Comparison of ENCODE assay signal across 11 cellular contexts in genomic region chr4:54067163-54067562, GRCh38. TPM values are rescaled to one million over a fixed set of nuclear protein-coding genes. Genes with fewer than 3 reads are reported as not detected.
DNase-seq lines count a peak whose midpoint lies in the region; ATAC-seq and TF ChIP-seq lines count a peak whose summit lies in the region.
"Had no signal": no experiment of that assay in that cellular context is flagged by ENCODE, and none has a peak within 500 bp of the region (broad histone marks: within the 10 kb centered on the region; RNA-seq: fewer than 3 reads in every experiment).

No MANE protein-coding gene starts in this region.

- peak overlapping the region; percentile 61 to 98 (median 94) for H3K27ac ChIP-seq in heart right ventricle

- peaks cover 3% of the 10 kb centered on the region for H3K36me3 Mint-ChIP-seq in activated T-helper 1 cell treated with anti-CD3 and anti-CD28 coated beads, Interleukin-12 subunit alpha, Interleukin-12 subunit beta, Interleukin-2, Interleukin-4 antibody, amounts not matched to agents 30 ng/mL and 10 ng/mL and 1 ng/mL, durations not matched to agents 14 hours and 24 hours and 36 hours (ENCODE audit: low read depth)

- 43 to 44% methylated on average over 5 of the region's 5 CpGs for WGBS in heart right ventricle, 2 donors

- DNase-seq in EL, result peak; percentile 78
- peak; percentile 79 for DNase-seq in amniotic epithelial cell (ENCODE audit: low read depth)
- peak; percentile 19 to 72 for DNase-seq in heart right ventricle
- DNase-seq in sciatic nerve (ENCODE audit: low spot score), result no peak
- DNase-seq in epidermal melanocyte (ENCODE audit: insufficient read length, low spot score), result no peak
- no peak for DNase-seq in superior temporal gyrus (ENCODE audit: extremely low spot score)
- DNase-seq in SHP77 treated with DMSO at 0.1 percent for 48 hours (lab: John Stamatoyannopoulos, UW), result no peak
- DNase-seq in activated T-helper 1 cell treated with anti-CD3 and anti-CD28 coated beads, Interleukin-12 subunit alpha, Interleukin-12 subunit beta, Interleukin-2, Interleukin-4 antibody, amounts not matched to agents 30 ng/mL and 10 ng/mL and 1 ng/mL, durations not matched to agents 14 hours and 24 hours and 36 hours (ENCODE audit: low spot score), result no peak
- DNase-seq: activated CD4-positive, alpha-beta T cell treated with anti-CD3 and anti-CD28 coated beads for 1 hour; NCI-H446 had no signal

- no peak overlapping the region for H3K4me3 Mint-ChIP-seq in activated T-helper 1 cell treated with anti-CD3 and anti-CD28 coated beads, Interleukin-12 subunit alpha, Interleukin-12 subunit beta, Interleukin-2, Interleukin-4 antibody, amounts not matched to agents 30 ng/mL and 10 ng/mL and 1 ng/mL, durations not matched to agents 14 hours and 24 hours and 36 hours

- no peaks in the 10 kb centered on the region for H3K9me3 Mint-ChIP-seq in activated T-helper 1 cell treated with anti-CD3 and anti-CD28 coated beads, Interleukin-12 subunit alpha, Interleukin-12 subunit beta, Interleukin-2, Interleukin-4 antibody, amounts not matched to agents 30 ng/mL and 10 ng/mL and 1 ng/mL, durations not matched to agents 14 hours and 24 hours and 36 hours

- no peak overlapping the region for H3K4me3 ChIP-seq in heart right ventricle
- H3K4me3 ChIP-seq: lung had no signal

- intact Hi-C loops in heart right ventricle (cut with DNase I), result loop anchor here in 2 of 10 donors (1.0 to 10.0 kb wide), 2 partner anchors 148 to 150 kb away; no protein-coding TSS in a partner anchor
- intact Hi-C loops in sciatic nerve (cut with DNase I), result no loop called here
- intact Hi-C loops in activated T-helper 1 cell treated with anti-CD3 and anti-CD28 coated beads, Interleukin-12 subunit alpha, Interleukin-12 subunit beta, Interleukin-2, Interleukin-4 antibody, amounts not matched to agents 30 ng/mL and 10 ng/mL and 1 ng/mL, durations not matched to agents 14 hours and 24 hours and 36 hours (cut with micrococcal nuclease), result loop anchor here (5.0 to 10.0 kb wide), 4 partner anchors 1052 to 1478 kb away; partner anchors contain the start of genes CLOCK and SRD5A3

- peaks cover 22% of the 10 kb centered on the region for H3K4me1 Mint-ChIP-seq in activated T-helper 1 cell treated with anti-CD3 and anti-CD28 coated beads, Interleukin-12 subunit alpha, Interleukin-12 subunit beta, Interleukin-2, Interleukin-4 antibody, amounts not matched to agents 30 ng/mL and 10 ng/mL and 1 ng/mL, durations not matched to agents 14 hours and 24 hours and 36 hours (ENCODE audit: low read depth)

- H3K36me3 ChIP-seq in heart right ventricle, result no peaks in the 10 kb centered on the region

- TF ChIP-seq CTCF in heart right ventricle (IDR thresholded peaks at IDR 0.05), result no peak

- peaks cover 3 to 37% (median 33%) of the 10 kb centered on the region in 9 donors for H3K4me1 ChIP-seq in heart right ventricle

- peak in 6 of 8 donors; percentile 10 to 59 (median 32) for ATAC-seq in heart right ventricle
- ATAC-seq in sciatic nerve, result peak; percentile 32

- H3K27me3 Mint-ChIP-seq in activated T-helper 1 cell treated with anti-CD3 and anti-CD28 coated beads, Interleukin-12 subunit alpha, Interleukin-12 subunit beta, Interleukin-2, Interleukin-4 antibody, amounts not matched to agents 30 ng/mL and 10 ng/mL and 1 ng/mL, durations not matched to agents 14 hours and 24 hours and 36 hours (ENCODE audit: insufficient read depth), result no peaks in the 10 kb centered on the region

- no peak overlapping the region for H3K27ac Mint-ChIP-seq in activated T-helper 1 cell treated with anti-CD3 and anti-CD28 coated beads, Interleukin-12 subunit alpha, Interleukin-12 subunit beta, Interleukin-2, Interleukin-4 antibody, amounts not matched to agents 30 ng/mL and 10 ng/mL and 1 ng/mL, durations not matched to agents 14 hours and 24 hours and 36 hours

- H3K27me3 ChIP-seq in heart right ventricle, result no peaks in the 10 kb centered on the region

- peaks cover 0 to 6% (median 0%) of the 10 kb centered on the region in 11 donors for H3K9me3 ChIP-seq in heart right ventricle

RNA-seq across cellular contexts. Expression of gene CHIC2, which starts 2.8 kb away (rescaled TPM):
- total RNA-seq in heart right ventricle, result 10 to 100 TPM in 5 of 10 donors, 1 to 10 TPM in 5; 6.0 to 12.6 (median 9.3) TPM
- 10 to 100 TPM in 1 of 2 donors, 1 to 10 TPM in 1; 5.6 to 13.5 TPM for polyA plus RNA-seq in heart right ventricle
- 34.2 TPM for total RNA-seq in sciatic nerve
- 19.1 and 20.3 TPM in 2 replicates for total RNA-seq in activated T-helper 1 cell treated with anti-CD3 and anti-CD28 coated beads, Interleukin-12 subunit alpha, Interleukin-12 subunit beta, Interleukin-2, Interleukin-4 antibody, amounts not matched to agents 30 ng/mL and 10 ng/mL and 1 ng/mL, durations not matched to agents 14 hours and 24 hours and 36 hours

RNA-seq across cellular contexts. Expression of gene GSX2, which starts 32.8 kb away (rescaled TPM):
- total RNA-seq in heart right ventricle (not detected), sciatic nerve (0.58 TPM)
- polyA plus RNA-seq in heart right ventricle, result not detected
- not detected in 2 replicates for total RNA-seq in activated T-helper 1 cell treated with anti-CD3 and anti-CD28 coated beads, Interleukin-12 subunit alpha, Interleukin-12 subunit beta, Interleukin-2, Interleukin-4 antibody, amounts not matched to agents 30 ng/mL and 10 ng/mL and 1 ng/mL, durations not matched to agents 14 hours and 24 hours and 36 hours
- total RNA-seq: lung had no signal
- polyA plus RNA-seq: lung had no signal

Comparison
In these comparisons a context has a peak if more than half of its experiments do, and no peak if none do; other contexts are left out.
1. DNase-seq: peak in EL (single experiment), amniotic epithelial cell (single experiment) and heart right ventricle (2 of 2); none in sciatic nerve (single experiment), epidermal melanocyte (single experiment), superior temporal gyrus (single experiment), SHP77 treated with DMSO at 0.1 percent for 48 hours (single experiment) and activated T-helper 1 cell treated with anti-CD3 and anti-CD28 coated beads, Interleukin-12 subunit alpha, Interleukin-12 subunit beta, Interleukin-2, Interleukin-4 antibody, amounts not matched to agents 30 ng/mL and 10 ng/mL and 1 ng/mL, durations not matched to agents 14 hours and 24 hours and 36 hours (single experiment).